Comparison of ENCODE assay signal across 8 cellular contexts in genomic region chr17:15436399-15437369, GRCh38. TPM values are rescaled to one million over a fixed set of nuclear protein-coding genes. Genes with fewer than 3 reads are reported as not detected.
A peak's percentile ranks its signal among the peaks of the same experiment; 100 is the strongest.
DNase-seq lines count a peak whose midpoint lies in the region; ATAC-seq lines count a peak whose summit lies in the region.

No MANE protein-coding gene starts in this region.

- peak; percentile 21 for DNase-seq in activated gamma-delta T cell treated with Interleukin-2 at 50 U/mL for 16 hours
- no peak for DNase-seq in activated gamma-delta T cell (lab: John Stamatoyannopoulos, UW)
- DNase-seq in NCI-H345 treated with DMSO at 0.1 percent for 48 hours (lab: John Stamatoyannopoulos, UW; ENCODE audit: unreplicated experiment) = peak; percentile 89
- DNase-seq in activated naive CD4-positive, alpha-beta T cell treated with anti-CD3 and anti-CD28 coated beads, Interleukin-2, amount 50 U/mL, for 72 hours (ENCODE audit: low spot score in 2 of 2) = no peak
- DNase-seq in left ventricle myocardium superior = peak; percentile 83
- DNase-seq in sciatic nerve (ENCODE audit: low spot score) = peak; percentile 76

- ATAC-seq in activated naive CD4-positive, alpha-beta T cell treated with anti-CD3 and anti-CD28 coated beads, Interleukin-2, amount 50 U/mL, for 72 hours = no peak
- peak; percentile 68 for ATAC-seq in left ventricle myocardium superior
- peak; percentile 82 for ATAC-seq in sciatic nerve
- no peak for ATAC-seq in HG02623 (IDR thresholded peaks at IDR 0.05; ENCODE audit: unreplicated experiment)
- ATAC-seq in GM21515 (IDR thresholded peaks at IDR 0.05; ENCODE audit: unreplicated experiment) = no peak

- intact Hi-C loops in left ventricle myocardium superior (cut with micrococcal nuclease) (loop anchor here (10.0 kb wide), 1 partner anchor 172 kb away; the partner anchor contains the start of gene PMP22), sciatic nerve (cut with DNase I) (no loop called here)

- peak overlapping the region; percentile 80 to 81 for H3K27ac Mint-ChIP-seq in activated naive CD4-positive, alpha-beta T cell treated with anti-CD3 and anti-CD28 coated beads, Interleukin-2, amount 50 U/mL, for 72 hours

- H3K9me3 Mint-ChIP-seq in activated naive CD4-positive, alpha-beta T cell treated with anti-CD3 and anti-CD28 coated beads, Interleukin-2, amount 50 U/mL, for 72 hours = peaks cover 12 to 13% of the 10 kb centered on the region in 2 donors

- H3K36me3 Mint-ChIP-seq in activated naive CD4-positive, alpha-beta T cell treated with anti-CD3 and anti-CD28 coated beads, Interleukin-2, amount 50 U/mL, for 72 hours = peaks cover 27 to 41% of the 10 kb centered on the region in 2 donors

RNA-seq across cellular contexts. Expression of gene CDRT4, which starts 30.7 kb away (rescaled TPM):
- total RNA-seq in activated naive CD4-positive, alpha-beta T cell treated with anti-CD3 and anti-CD28 coated beads, Interleukin-2, amount 50 U/mL, for 72 hours = 1 to 10 TPM; 4.0 to 5.3 TPM
- total RNA-seq in left ventricle myocardium superior (1.4 TPM), sciatic nerve (14.7 TPM)

Comparison
In these comparisons a context has a peak if more than half of its experiments do, and no peak if none do; other contexts are left out.
1. DNase-seq: peak in activated gamma-delta T cell treated with Interleukin-2 at 50 U/mL for 16 hours (single experiment), NCI-H345 treated with DMSO at 0.1 percent for 48 hours (single experiment), left ventricle myocardium superior (single experiment) and sciatic nerve (single experiment); none in activated gamma-delta T cell (single experiment) and activated naive CD4-positive, alpha-beta T cell treated with anti-CD3 and anti-CD28 coated beads, Interleukin-2, amount 50 U/mL, for 72 hours (0 of 2).
2. ATAC-seq: peak in left ventricle myocardium superior (single experiment) and sciatic nerve (single experiment); none in activated naive CD4-positive, alpha-beta T cell treated with anti-CD3 and anti-CD28 coated beads, Interleukin-2, amount 50 U/mL, for 72 hours (0 of 2), HG02623 (single experiment) and GM21515 (single experiment).